11 cellular contexts compared by ENCODE assay signal in the genomic region with DNA sequence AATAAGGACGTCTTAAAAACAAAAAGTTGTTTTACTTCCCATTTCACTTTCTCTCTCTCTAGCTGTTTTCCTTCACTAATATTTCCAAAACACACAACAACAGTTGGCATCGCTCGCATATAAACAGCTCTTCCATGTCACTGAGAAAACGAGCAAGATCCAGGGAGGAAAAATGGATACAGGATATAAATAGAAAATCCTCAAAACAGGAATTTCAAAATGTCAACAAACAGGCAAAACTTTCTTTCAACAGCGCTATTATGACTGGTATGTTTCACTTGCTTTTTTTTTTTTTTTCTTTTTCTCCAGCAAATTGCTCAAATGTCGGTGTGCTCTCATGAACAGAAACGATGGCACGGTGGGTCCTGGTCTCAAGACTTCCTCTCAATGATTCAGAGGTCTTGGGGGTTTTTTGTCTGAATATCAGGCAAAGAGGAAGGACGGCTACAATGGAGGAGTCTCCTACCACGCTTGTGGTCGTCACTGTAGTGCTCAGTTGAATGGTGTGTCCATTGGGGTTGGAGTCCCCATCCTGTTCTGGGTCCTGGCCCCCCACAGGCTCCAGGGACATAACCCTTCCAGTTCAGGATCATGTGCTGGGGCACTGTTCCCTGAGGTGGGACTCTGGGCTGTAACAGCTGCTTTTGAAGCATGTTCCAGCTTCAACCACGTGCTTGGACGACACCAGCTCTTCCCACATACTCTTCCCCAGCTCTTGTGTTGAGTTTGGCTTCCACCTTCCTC.
DNase-seq lines count a peak whose midpoint lies in the region; ATAC-seq and TF ChIP-seq lines count a peak whose summit lies in the region.
"Had no signal": no experiment of that assay in that cellular context is flagged by ENCODE, and none has a peak within 500 bp of the region (broad histone marks: within the 10 kb centered on the region; RNA-seq: fewer than 3 reads in every experiment).

No MANE protein-coding gene starts in this region.

- H3K27ac Mint-ChIP-seq in T-helper 17 cell, result peak overlapping the region; percentile 57
- H3K27ac Mint-ChIP-seq in effector memory CD8-positive, alpha-beta T cell, result peak overlapping the region in 1 of 2 donors; percentile 32

- WGBS in esophagus, 2 donors, result 59 to 65% methylated on average over 13 of the region's 13 CpGs
- whole genome bisulfite sequencing in tibial nerve, 2 donors, result 33 to 49% methylated on average over 13 of the region's 13 CpGs

- H3K4me1 ChIP-seq in esophagus (ENCODE audit: control insufficient read depth in 2 of 2, insufficient read depth in 2 of 2, low read length in 1 of 2), result no peaks in the 10 kb centered on the region
- peaks cover 0 to 25% (median 10%) of the 10 kb centered on the region in 4 donors for H3K4me1 ChIP-seq in tibial nerve

- no peaks in the 10 kb centered on the region for H3K9me3 ChIP-seq in T-helper 17 cell (ENCODE audit: control insufficient read depth, low read length, poor library complexity, severe bottlenecking)
- H3K9me3 ChIP-seq in esophagus (ENCODE audit: control insufficient read depth in 2 of 2, insufficient read depth in 1 of 2, low read depth in 1 of 2, low read length in 1 of 2), result no peaks in the 10 kb centered on the region
- H3K9me3 ChIP-seq in tibial nerve, result no peaks in the 10 kb centered on the region

- H3K27me3 ChIP-seq in esophagus (ENCODE audit: control insufficient read depth in 1 of 2, insufficient read depth in 2 of 2, low read length in 2 of 2), result no peaks in the 10 kb centered on the region
- no peaks in the 10 kb centered on the region for H3K27me3 ChIP-seq in tibial nerve

- no peak for TF ChIP-seq POLR2A in tibial nerve (IDR thresholded peaks at IDR 0.05)

- H3K9me3 Mint-ChIP-seq in effector memory CD8-positive, alpha-beta T cell, result no peaks in the 10 kb centered on the region

- no peaks in the 10 kb centered on the region for H3K27me3 Mint-ChIP-seq in T-helper 17 cell
- peaks cover 0 to 8% of the 10 kb centered on the region in 2 donors for H3K27me3 Mint-ChIP-seq in effector memory CD8-positive, alpha-beta T cell

- peak overlapping the region in 1 of 2 donors; percentile 15 for H3K4me3 ChIP-seq in esophagus (ENCODE audit: low read depth in 1 of 2, low read length in 2 of 2)
- peak overlapping the region; percentile 13 to 44 (median 32) for H3K4me3 ChIP-seq in tibial nerve

- H3K27ac ChIP-seq in esophagus (ENCODE audit: low read depth in 2 of 2, low read length in 1 of 2) (peak overlapping the region; percentile 30 to 66), tibial nerve (peak overlapping the region; percentile 49 to 86 (median 83))

- H3K4me3 Mint-ChIP-seq in T-helper 17 cell, result no peak overlapping the region
- peak overlapping the region in 1 of 2 donors; percentile 41 for H3K4me3 Mint-ChIP-seq in effector memory CD8-positive, alpha-beta T cell

- no peak for DNase-seq in T-helper 17 cell
- DNase-seq in myocyte (ENCODE audit: low read depth), result peak; percentile 37
- no peak for DNase-seq in tibial nerve (ENCODE audit: low spot score in 2 of 2)
- no peak for DNase-seq in effector memory CD8-positive, alpha-beta T cell
- DNase-seq: activated T-cell treated with anti-CD3 and anti-CD28 coated beads for 4 hours, kidney glomerular epithelial cell, NCI-H446 treated with DMSO at 0.1 percent for 48 hours, T-helper 1 cell had no signal

- no peak for TF ChIP-seq EP300 in tibial nerve (IDR thresholded peaks at IDR 0.05)

- H3K36me3 Mint-ChIP-seq in T-helper 17 cell (ENCODE audit: low read depth), result peaks cover 2% of the 10 kb centered on the region
- no peaks in the 10 kb centered on the region for H3K36me3 Mint-ChIP-seq in effector memory CD8-positive, alpha-beta T cell (ENCODE audit: insufficient read depth)

- TF ChIP-seq CTCF in tibial nerve (IDR thresholded peaks at IDR 0.05), result no peak

- ATAC-seq in T-helper 17 cell, result no peak
- no peak for ATAC-seq in HG03378 (IDR thresholded peaks at IDR 0.05; ENCODE audit: unreplicated experiment)
- no peak for ATAC-seq in effector memory CD8-positive, alpha-beta T cell (replicated peaks)
- no peak for ATAC-seq in HG02588 (IDR thresholded peaks at IDR 0.05; ENCODE audit: unreplicated experiment)

- peaks cover 4% of the 10 kb centered on the region for H3K4me1 Mint-ChIP-seq in T-helper 17 cell
- H3K4me1 Mint-ChIP-seq in effector memory CD8-positive, alpha-beta T cell (ENCODE audit: low read depth in 2 of 2), result peaks cover 4 to 8% of the 10 kb centered on the region in 2 donors

- H3K36me3 ChIP-seq in esophagus (ENCODE audit: control insufficient read depth in 2 of 2, insufficient read depth in 2 of 2, low read length in 1 of 2) (no peaks in the 10 kb centered on the region), tibial nerve (no peaks in the 10 kb centered on the region)
